Comparison of ENCODE assay signal across 22 cellular contexts in the genomic region with DNA sequence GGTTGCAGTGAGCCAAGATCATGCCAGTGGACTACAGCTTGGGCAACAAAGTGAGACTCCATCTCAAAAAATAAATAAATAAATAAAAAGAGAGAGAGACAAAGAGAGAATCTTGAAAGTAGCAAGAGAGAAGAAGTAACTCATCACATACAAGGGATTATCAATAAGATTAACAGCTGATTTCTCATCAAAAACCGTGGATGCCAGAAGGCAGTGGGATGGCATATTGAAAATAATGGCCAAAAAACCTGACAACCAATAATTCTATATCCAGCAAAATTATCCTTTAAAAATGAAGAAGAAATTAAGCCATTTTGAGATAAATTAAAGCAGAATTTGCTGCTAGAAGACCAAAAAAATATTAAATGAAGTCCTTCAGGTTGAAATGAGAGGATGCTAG. TPM values are rescaled to one million over a fixed set of nuclear protein-coding genes. Genes with fewer than 3 reads are reported as not detected.
A peak's percentile ranks its signal among the peaks of the same experiment; 100 is the strongest.
DNase-seq lines count a peak whose midpoint lies in the region; ATAC-seq, FAIRE-seq and TF ChIP-seq lines count a peak whose summit lies in the region.
"Had no signal": no experiment of that assay in that cellular context is flagged by ENCODE, and none has a peak within 500 bp of the region (broad histone marks: within the 10 kb centered on the region; RNA-seq: fewer than 3 reads in every experiment).

No MANE protein-coding gene starts in this region.

- no peak for FAIRE-seq in HepG2 (lab: Jason Lieb, UNC)
- FAIRE-seq in D721Med (lab: Jason Lieb, UNC): no peak
- FAIRE-seq: A549, GM12878, H54 had no signal

- CTCF ChIA-PET in HepG2 (lab: Yijun Ruan, JAX; ENCODE audit: low intra/inter-chr PET ratio, low total read pairs): no interaction called here

- no peaks in the 10 kb centered on the region for H4K20me1 ChIP-seq in HepG2 (ENCODE audit: insufficient read depth, low read length)
- H4K20me1 ChIP-seq: BLaER1 treated with 17β-estradiol and CSF1 and Interleukin-3, amounts not matched to agents 10 nM and 100 nM had no signal

- H3K36me3 ChIP-seq in HepG2 (replicated peaks in 1 of 2; ENCODE audit: control insufficient read depth in 1 of 2, insufficient read depth in 2 of 2, low read length in 2 of 2) (no peaks in the 10 kb centered on the region), right lobe of liver (no peaks in the 10 kb centered on the region)
- H3K36me3 ChIP-seq: BE2C; BLaER1 treated with 17β-estradiol and CSF1 and Interleukin-3, amounts not matched to agents 10 nM and 100 nM; HAP-1 had no signal

- H2AFZ ChIP-seq in HepG2 (ENCODE audit: low read length): no peak overlapping the region

- H3K4me2 ChIP-seq in HepG2 (ENCODE audit: low read depth, low read length): no peak overlapping the region
- H3K4me2 ChIP-seq: A549; BLaER1 treated with 17β-estradiol and CSF1 and Interleukin-3, amounts not matched to agents 10 nM and 100 nM had no signal

- H3K27me3 ChIP-seq in HepG2 (ENCODE audit: control insufficient read depth in 1 of 2, insufficient read depth in 2 of 2, low read length in 2 of 2) (no peaks in the 10 kb centered on the region), right lobe of liver (no peaks in the 10 kb centered on the region)
- H3K27me3 ChIP-seq: BE2C; BLaER1 treated with 17β-estradiol and CSF1 and Interleukin-3, amounts not matched to agents 10 nM and 100 nM had no signal

- TF ChIP-seq EP300 in HepG2 (IDR thresholded peaks at IDR 0.05; ENCODE audit: low read depth in 2 of 2, low read length in 2 of 2) (no peak), HepG2 (CRISPR knock-in tag; IDR thresholded peaks at IDR 0.05; ENCODE audit: borderline replicate concordance) (no peak)

- intact Hi-C loops in HepG2 (cut with micrococcal nuclease; ENCODE audit: unreplicated experiment): no loop called here
- intact Hi-C loops in right lobe of liver (cut with DNase I): no loop called here

- ATAC-seq in HepG2: no peak
- ATAC-seq in right lobe of liver: no peak
- ATAC-seq: A549, GM12878 had no signal

- POLR2A ChIA-PET in HepG2 (lab: Yijun Ruan, JAX): no interaction called here

- H3K9ac ChIP-seq in HepG2 (ENCODE audit: insufficient read depth, low read depth, low read length): no peak overlapping the region
- H3K9ac ChIP-seq: BLaER1 treated with 17β-estradiol and CSF1 and Interleukin-3, amounts not matched to agents 10 nM and 100 nM had no signal

- peaks cover 15% of the 10 kb centered on the region for H3K9me3 ChIP-seq in HepG2 (ENCODE audit: low read length)
- H3K9me3 ChIP-seq in right lobe of liver: peaks cover 0 to 7% (median 3%) of the 10 kb centered on the region in 4 donors
- H3K9me3 ChIP-seq: BE2C, HAP-1 had no signal

- TF ChIP-seq RAD21 in HepG2 (CRISPR knock-in tag; IDR thresholded peaks at IDR 0.05): no peak

- no TSS peak for BruUV-seq in HepG2 (replicated peaks; lab: Mats Ljungman, UMichigan)

- 0% methylated on average over 1 of the region's 1 CpG for WGBS in HepG2 (ENCODE audit: low lambda C conversion rate)
- WGBS in right lobe of liver (ENCODE audit: insufficient coverage, low coverage, low lambda C conversion rate, missing lambda C conversion rate): 67% methylated on average over 1 of the region's 1 CpG

- H3K27ac ChIP-seq in HepG2 (ENCODE audit: extremely low read length, insufficient read depth, low read length) (no peak overlapping the region), right lobe of liver (no peak overlapping the region)
- H3K27ac ChIP-seq: A549; BLaER1 treated with 17β-estradiol and CSF1 and Interleukin-3, amounts not matched to agents 10 nM and 100 nM had no signal

- DNase-seq in HepG2 (ENCODE audit: low spot score): no peak
- no peak for DNase-seq in right lobe of liver
- DNase-seq in OCI-M1 (lab: John Stamatoyannopoulos, UW): peak; percentile 2
- peak; percentile 15 for DNase-seq in left kidney (ENCODE audit: low read depth, low spot score)
- no peak for DNase-seq in D721Med (ENCODE audit: insufficient read length, low spot score)
- no peak for DNase-seq in nucleus accumbens (lab: John Stamatoyannopoulos, UW)
- DNase-seq: 8988T; ACHN; AML-193; BE2C; CD4-positive, alpha-beta T cell; CD8-positive, alpha-beta memory T cell; DMS53; EL; GDM1; GOT3 had no signal

- TF ChIP-seq POLR2A in HepG2 (IDR thresholded peaks at IDR 0.05; ENCODE audit: insufficient read depth in 1 of 2, low read depth in 2 of 2, low read length in 2 of 2) (no peak), right lobe of liver (IDR thresholded peaks at IDR 0.05) (no peak)

- in situ Hi-C loops in HepG2 (cut with HindIII; ENCODE audit: extremely low pct_ligation_motif_present, low pct_unique_long_range_greater_than_20kb): no loop called here

- no peaks in the 10 kb centered on the region for H3K79me2 ChIP-seq in HepG2 (ENCODE audit: insufficient read depth, low read length)

- H3K4me3 ChIP-seq in HepG2 (replicated peaks in 1 of 3; ENCODE audit: insufficient read depth in 1 of 3, low read depth in 2 of 3, low read length in 3 of 3) (no peak overlapping the region), right lobe of liver (no peak overlapping the region)
- H3K4me3 ChIP-seq: A549; BLaER1 treated with 17β-estradiol and CSF1 and Interleukin-3, amounts not matched to agents 10 nM and 100 nM; GM12878; HAP-1 had no signal

- TF ChIP-seq CTCF in HepG2 (CRISPR knock-in tag; IDR thresholded peaks at IDR 0.05): no peak
- no peak for TF ChIP-seq CTCF in right lobe of liver (IDR thresholded peaks at IDR 0.05)
- no peak for TF ChIP-seq CTCF in D721Med (IDR thresholded peaks at IDR 0.05; ENCODE audit: insufficient read depth, missing control alignments)

- peaks cover 20% of the 10 kb centered on the region for H3K4me1 ChIP-seq in HepG2 (ENCODE audit: insufficient read depth, low read length)
- H3K4me1 ChIP-seq in right lobe of liver: no peaks in the 10 kb centered on the region
- H3K4me1 ChIP-seq: A549; BE2C; BLaER1 treated with 17β-estradiol and CSF1 and Interleukin-3, amounts not matched to agents 10 nM and 100 nM; HAP-1 had no signal

TF ChIP-seq in HepG2, 621 proteins besides CTCF, POLR2A, EP300 and RAD21:
- TF ChIP-seq ZNF317 (CRISPR knock-in tag; IDR thresholded peaks at IDR 0.05) (peak; percentile 98), KDM6A (CRISPR knock-in tag; IDR thresholded peaks at IDR 0.05; ENCODE audit: low read depth) (no peak)

RNA-seq across cellular contexts. Expression of a gene that starts 35.7 kb away (rescaled TPM):
- total RNA-seq in HepG2 (2016; rRNA removed; fragmentation: Illumina TruSeq; extraction: Trizol): 0.53 and 1.8 TPM in 2 replicates
- total RNA-seq in HepG2 (2016; cell fraction: cytosol; rRNA removed; fragmentation: Illumina TruSeq; extraction: Trizol; ENCODE audit: low read depth): 0.18 and 0.30 TPM in 2 replicates
- total RNA-seq in HepG2 (2016; cell fraction: insoluble cytoplasmic fraction; rRNA removed; fragmentation: Illumina TruSeq; extraction: Trizol): 0.67 and 1.9 TPM in 2 replicates
- total RNA-seq in HepG2 (2016; cell fraction: membrane; rRNA removed; fragmentation: Illumina TruSeq; extraction: Trizol): 0.34 TPM in 2 replicates
- 2.4 and 2.7 TPM in 2 replicates for total RNA-seq in HepG2 (2016; cell fraction: nucleus; rRNA removed; fragmentation: Illumina TruSeq; extraction: Trizol)
- polyA plus RNA-seq in HepG2 (2011; rRNA removed): 0.15 and 0.24 TPM in 2 replicates
- polyA plus RNA-seq in HepG2 (2011; cell fraction: cytosol; rRNA removed): 0.17 TPM in 2 replicates
- polyA plus RNA-seq in HepG2 (2011; cell fraction: nucleus; rRNA removed): 0.77 and 0.85 TPM in 2 replicates
- 0.24 and 0.62 TPM in 2 replicates for polyA plus RNA-seq in HepG2 (2012)
- 0.11 and 0.12 TPM in 2 replicates for polyA plus RNA-seq in HepG2 (2016; cell fraction: cytosol; fragmentation: Illumina TruSeq; extraction: Trizol; ENCODE audit: low read depth)
- polyA plus RNA-seq in HepG2 (2016; cell fraction: insoluble cytoplasmic fraction; fragmentation: Illumina TruSeq; extraction: Trizol; ENCODE audit: low read depth): 0.47 and 0.52 TPM in 2 replicates
- polyA plus RNA-seq in HepG2 (2016; cell fraction: membrane; fragmentation: Illumina TruSeq; extraction: Trizol; ENCODE audit: low read depth): 0.19 and 0.21 TPM in 2 replicates
- polyA plus RNA-seq in HepG2 (2016; cell fraction: nucleus; fragmentation: Illumina TruSeq; extraction: Trizol; ENCODE audit: insufficient read depth, low read depth): 2.2 and 3.4 TPM in 2 replicates
- polyA minus RNA-seq in HepG2 (2011; rRNA and poly(A)+ RNA removed; ENCODE audit: low replicate concordance): 0.84 TPM in 1 of 2 replicates, not detected in the other
- polyA minus RNA-seq in HepG2 (2011; cell fraction: cytosol; rRNA and poly(A)+ RNA removed): 0.26 and 0.40 TPM in 2 replicates
- 2.3 and 3.1 TPM in 2 replicates for polyA minus RNA-seq in HepG2 (2011; cell fraction: nucleus; rRNA and poly(A)+ RNA removed)
- total RNA-seq in right lobe of liver: 1 to 10 TPM; 2.3 to 9.2 (median 6.9) TPM
- total RNA-seq: CD4-positive, alpha-beta T cell; CD8-positive, alpha-beta memory T cell; GM12878 had no signal
- polyA plus RNA-seq: CD14-positive monocyte; CD8-positive, alpha-beta memory T cell; GM12878 had no signal

Comparison
In these comparisons a context has a peak if more than half of its experiments do, and no peak if none do; other contexts are left out.
1. DNase-seq: peak in OCI-M1 (single experiment) and left kidney (single experiment); none in HepG2 (single experiment), right lobe of liver (0 of 3), D721Med (single experiment) and nucleus accumbens (0 of 56).